31 cellular contexts compared by ENCODE assay signal in the genomic region with DNA sequence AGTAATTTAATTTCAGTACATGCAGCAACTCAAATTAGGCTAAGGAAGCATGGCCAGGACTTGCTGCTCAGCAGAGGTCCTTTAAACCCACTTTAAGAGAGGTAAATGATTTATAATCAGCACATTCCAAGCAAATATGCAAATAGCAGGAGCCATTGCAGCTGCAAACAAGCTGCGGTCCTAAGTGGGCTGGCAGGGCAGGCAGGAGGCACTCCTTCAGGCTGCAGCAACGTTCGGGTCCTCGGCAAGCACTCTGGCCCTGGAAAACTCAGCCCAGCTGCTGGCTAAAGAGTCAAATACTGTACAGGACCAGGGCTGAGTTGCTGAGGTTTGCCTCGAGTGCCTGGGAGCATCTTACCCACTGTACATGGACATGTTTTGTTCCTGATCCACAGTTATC.
"Had no signal": no experiment of that assay in that cellular context is flagged by ENCODE, and none has a peak within 500 bp of the region (broad histone marks: within the 10 kb centered on the region; RNA-seq: fewer than 3 reads in every experiment).

No MANE protein-coding gene starts in this region.

- DNase-seq: activated B cell treated with CpG ODN at 0.5 μM for 24 hours; activated CD4-positive, alpha-beta memory T cell treated with anti-CD3 and anti-CD28 coated beads for 36 hours; activated CD4-positive, alpha-beta T cell treated with anti-CD3 and anti-CD28 coated beads for 4 hours; activated CD4-positive, alpha-beta T cell treated with anti-CD3 and anti-CD28 coated beads, Interleukin-2, amount 50 U/mL, for 1 hour; activated CD4-positive, CD25-positive, alpha-beta regulatory T cell treated with anti-CD3 and anti-CD28 coated beads, Interleukin-2, amount 50 U/mL, for 72 hours; activated CD8-positive, alpha-beta memory T cell treated with anti-CD3 and anti-CD28 coated beads, Interleukin-2, amount 50 U/mL, for 4 hours; activated effector memory CD4-positive, alpha-beta T cell treated with Interleukin-2 at 50 U/mL for 16 hours; activated naive CD4-positive, alpha-beta T cell treated with anti-CD3 and anti-CD28 coated beads, Interleukin-2, amount 10 ng/mL, durations not matched to agents 7 days and 5 days; activated naive CD8-positive, alpha-beta T cell treated with anti-CD3 and anti-CD28 coated beads, Interleukin-2, amount 50 U/mL, for 24 hours; activated T-cell treated with anti-CD3 and anti-CD28 coated beads for 4 hours; activated T-cell treated with anti-CD3 and anti-CD28 coated beads, Interleukin-2, amount 50 U/mL, for 48 hours; cerebellar nuclear complex; Karpas-422; NCI-H1048; NCI-H1105 treated with DMSO at 0.1 percent for 48 hours; NCI-H1436; NCI-H1694; NCI-H1930; NCI-H2081 treated with DMSO at 0.1 percent for 48 hours; NCI-H226; NCI-H446 treated with DMSO at 0.1 percent for 48 hours; NCI-H524; NCI-H774; SHP77; SJCRH30; SK-N-SH had no signal

- H3K9ac ChIP-seq: SK-N-SH had no signal

- ATAC-seq: activated naive CD8-positive, alpha-beta T cell treated with anti-CD3 and anti-CD28 coated beads, Interleukin-2, amount 50 U/mL, for 24 hours; Panc1 had no signal

- H3K27me3 ChIP-seq: SJCRH30 had no signal

- H3K27me3 Mint-ChIP-seq: activated CD4-positive, alpha-beta memory T cell treated with anti-CD3 and anti-CD28 coated beads for 36 hours; activated naive CD8-positive, alpha-beta T cell had no signal

- H3K27ac ChIP-seq: SJCRH30 had no signal

- H3K4me3 ChIP-seq: SJCRH30 had no signal

- H3K4me1 ChIP-seq: SJCRH30 had no signal

- H3K4me3 Mint-ChIP-seq: activated B cell treated with CpG ODN at 0.5 μM for 24 hours; activated CD4-positive, alpha-beta memory T cell treated with anti-CD3 and anti-CD28 coated beads for 36 hours; activated naive CD4-positive, alpha-beta T cell treated with anti-CD3 and anti-CD28 coated beads, Interleukin-2, amount 10 ng/mL, durations not matched to agents 7 days and 5 days; activated naive CD8-positive, alpha-beta T cell; activated naive CD8-positive, alpha-beta T cell treated with anti-CD3 and anti-CD28 coated beads, Interleukin-2, amount 50 U/mL, for 24 hours; brain; T-helper 1 cell treated with Interleukin-12 subunit alpha and Interleukin-12 subunit beta and Interleukin-4 antibody, amounts not matched to agents 30 μg/mL and 1 μg/mL, for 36 hours; T-helper 2 cell treated with Interferon-gamma antibody and Interleukin-4, amounts not matched to agents 5 μg/mL and 100 μg/mL, for 36 hours had no signal

- H3K4me2 ChIP-seq: SK-N-SH had no signal

- H3K9me3 ChIP-seq: SJCRH30 had no signal

- H3K9me3 Mint-ChIP-seq: activated B cell treated with CpG ODN at 0.5 μM for 24 hours; activated naive CD4-positive, alpha-beta T cell treated with anti-CD3 and anti-CD28 coated beads, Interleukin-2, amount 10 ng/mL, durations not matched to agents 7 days and 5 days; activated naive CD8-positive, alpha-beta T cell treated with anti-CD3 and anti-CD28 coated beads, Interleukin-2, amount 50 U/mL, for 24 hours had no signal

- H3K36me3 ChIP-seq: SJCRH30 had no signal

- H3K4me1 Mint-ChIP-seq: activated B cell treated with CpG ODN at 0.5 μM for 24 hours; activated naive CD4-positive, alpha-beta T cell treated with anti-CD3 and anti-CD28 coated beads, Interleukin-2, amount 10 ng/mL, durations not matched to agents 7 days and 5 days; activated naive CD8-positive, alpha-beta T cell treated with anti-CD3 and anti-CD28 coated beads, Interleukin-2, amount 50 U/mL, for 24 hours had no signal

- H3K36me3 Mint-ChIP-seq: activated CD4-positive, alpha-beta memory T cell treated with anti-CD3 and anti-CD28 coated beads for 36 hours; activated naive CD4-positive, alpha-beta T cell treated with anti-CD3 and anti-CD28 coated beads, Interleukin-2, amount 10 ng/mL, durations not matched to agents 7 days and 5 days; activated naive CD8-positive, alpha-beta T cell; brain had no signal

- H3K27ac Mint-ChIP-seq: activated B cell treated with CpG ODN at 0.5 μM for 24 hours; activated CD4-positive, alpha-beta memory T cell treated with anti-CD3 and anti-CD28 coated beads for 36 hours; activated naive CD4-positive, alpha-beta T cell treated with anti-CD3 and anti-CD28 coated beads, Interleukin-2, amount 10 ng/mL, durations not matched to agents 7 days and 5 days; activated naive CD8-positive, alpha-beta T cell; activated naive CD8-positive, alpha-beta T cell treated with anti-CD3 and anti-CD28 coated beads, Interleukin-2, amount 50 U/mL, for 24 hours; brain; T-helper 1 cell treated with Interleukin-12 subunit alpha and Interleukin-12 subunit beta and Interleukin-4 antibody, amounts not matched to agents 30 μg/mL and 1 μg/mL, for 36 hours; T-helper 2 cell treated with Interferon-gamma antibody and Interleukin-4, amounts not matched to agents 5 μg/mL and 100 μg/mL, for 36 hours had no signal
